In the genomic region with DNA sequence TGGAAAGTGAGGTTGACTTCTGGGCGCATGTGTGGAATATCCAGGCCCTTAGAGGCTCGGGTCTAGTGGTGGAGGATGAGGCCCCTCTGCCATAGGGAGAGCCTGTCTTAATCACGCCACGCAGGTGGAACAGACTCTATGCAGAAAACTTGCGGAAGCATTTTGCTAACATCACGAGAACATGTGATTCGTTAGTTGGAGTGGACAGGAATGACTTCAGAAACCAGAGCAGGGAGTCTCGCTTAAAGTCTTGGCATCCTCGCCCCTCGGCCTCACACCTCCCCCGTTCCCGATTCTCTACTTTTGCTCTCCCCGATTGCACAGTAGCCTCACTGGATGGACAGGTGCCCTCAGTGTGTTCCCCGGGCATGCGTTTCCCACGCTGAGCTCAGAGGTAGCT, we compare ENCODE assay signal across 29 cellular contexts.
"Had no signal": no experiment of that assay in that cellular context is flagged by ENCODE, and none has a peak within 500 bp of the region (broad histone marks: within the 10 kb centered on the region; RNA-seq: fewer than 3 reads in every experiment).

No MANE protein-coding gene starts in this region.

- H3K4me1 ChIP-seq: ascending aorta, breast epithelium had no signal

- H3K27ac ChIP-seq: ascending aorta, breast epithelium, cardiac muscle cell, coronary artery, dorsolateral prefrontal cortex had no signal

- H3K9me3 Mint-ChIP-seq: activated CD4-positive, alpha-beta memory T cell treated with anti-CD3 and anti-CD28 coated beads for 36 hours; activated CD4-positive, alpha-beta T cell treated with anti-CD3 and anti-CD28 coated beads, Interleukin-2, amount 10 ng/mL, durations not matched to agents 24 days and 14 days; activated naive CD4-positive, alpha-beta T cell treated with anti-CD3 and anti-CD28 coated beads for 36 hours; activated naive CD4-positive, alpha-beta T cell treated with anti-CD3 and anti-CD28 coated beads, Interleukin-2, amount 50 U/mL, for 24 hours; activated naive CD8-positive, alpha-beta T cell treated with anti-CD3 and anti-CD28 coated beads for 36 hours; activated T-helper 1 cell treated with anti-CD3 and anti-CD28 coated beads, Interleukin-12 subunit alpha, Interleukin-12 subunit beta, Interleukin-2, Interleukin-4 antibody, amounts not matched to agents 30 ng/mL and 10 ng/mL and 1 ng/mL, durations not matched to agents 14 hours and 24 hours and 36 hours; activated T-helper 2 cell treated with anti-CD3 and anti-CD28 coated beads, Interferon-gamma antibody, Interleukin-2, Interleukin-4, amounts not matched to agents 10 μg/mL and 5 μg/mL and 100 μg/mL, durations not matched to agents 14 hours and 24 hours and 36 hours; central memory CD8-positive, alpha-beta T cell; dendritic cell treated with granulocyte-macrophage colony-stimulating factor and Interleukin-4, amounts not matched to agents 40 ng/mL and 50 ng/mL, for 4 days; endodermal cell had no signal

- H3K4me3 Mint-ChIP-seq: activated CD4-positive, alpha-beta memory T cell treated with anti-CD3 and anti-CD28 coated beads for 36 hours; activated CD4-positive, alpha-beta T cell treated with anti-CD3 and anti-CD28 coated beads for 36 hours; activated CD4-positive, alpha-beta T cell treated with anti-CD3 and anti-CD28 coated beads, Interleukin-2, amount 10 ng/mL, durations not matched to agents 24 days and 14 days; activated CD8-positive, alpha-beta memory T cell treated with anti-CD3 and anti-CD28 coated beads, Interleukin-2, amount 10 ng/mL, durations not matched to agents 7 days and 5 days; activated CD8-positive, alpha-beta T cell treated with anti-CD3 and anti-CD28 coated beads, Interleukin-2, amount 10 ng/mL, durations not matched to agents 7 days and 5 days; activated naive CD4-positive, alpha-beta T cell treated with anti-CD3 and anti-CD28 coated beads for 36 hours; activated naive CD4-positive, alpha-beta T cell treated with anti-CD3 and anti-CD28 coated beads, Interleukin-2, amount 50 U/mL, for 24 hours; activated naive CD8-positive, alpha-beta T cell treated with anti-CD3 and anti-CD28 coated beads for 36 hours; activated T-helper 1 cell treated with anti-CD3 and anti-CD28 coated beads, Interleukin-12 subunit alpha, Interleukin-12 subunit beta, Interleukin-2, Interleukin-4 antibody, amounts not matched to agents 30 ng/mL and 10 ng/mL and 1 ng/mL, durations not matched to agents 14 hours and 24 hours and 36 hours; central memory CD8-positive, alpha-beta T cell; dendritic cell treated with granulocyte-macrophage colony-stimulating factor and Interleukin-4, amounts not matched to agents 40 ng/mL and 50 ng/mL, for 4 days; endodermal cell had no signal

- H3K36me3 Mint-ChIP-seq: activated CD4-positive, alpha-beta memory T cell treated with anti-CD3 and anti-CD28 coated beads for 36 hours; activated CD8-positive, alpha-beta memory T cell treated with anti-CD3 and anti-CD28 coated beads, Interleukin-2, amount 10 ng/mL, durations not matched to agents 7 days and 5 days; activated naive CD4-positive, alpha-beta T cell treated with anti-CD3 and anti-CD28 coated beads, Interleukin-2, amount 50 U/mL, for 24 hours; activated naive CD8-positive, alpha-beta T cell treated with anti-CD3 and anti-CD28 coated beads for 36 hours had no signal

- H3K9me3 ChIP-seq: ascending aorta, breast epithelium had no signal

- H3K27me3 ChIP-seq: ascending aorta, breast epithelium, cardiac muscle cell, dorsolateral prefrontal cortex had no signal

- ATAC-seq: activated CD4-positive, alpha-beta T cell treated with anti-CD3 and anti-CD28 coated beads for 36 hours; activated CD8-positive, alpha-beta memory T cell treated with anti-CD3 and anti-CD28 coated beads, Interleukin-2, amount 10 ng/mL, durations not matched to agents 7 days and 5 days; activated CD8-positive, alpha-beta T cell treated with anti-CD3 and anti-CD28 coated beads, Interleukin-2, amount 10 ng/mL, durations not matched to agents 7 days and 5 days; esophagus mucosa had no signal

- DNase-seq: activated CD4-positive, alpha-beta memory T cell treated with anti-CD3 and anti-CD28 coated beads for 36 hours; activated CD4-positive, alpha-beta T cell treated with anti-CD3 and anti-CD28 coated beads for 36 hours; activated CD4-positive, alpha-beta T cell treated with anti-CD3 and anti-CD28 coated beads, Interleukin-2, amount 10 ng/mL, durations not matched to agents 24 days and 14 days; activated CD4-positive, CD25-positive, alpha-beta regulatory T cell; activated CD4-positive, CD25-positive, alpha-beta regulatory T cell treated with anti-CD3 and anti-CD28 coated beads, Interleukin-2, amount 50 U/mL, for 72 hours; activated CD8-positive, alpha-beta memory T cell treated with anti-CD3 and anti-CD28 coated beads, Interleukin-2, amount 10 ng/mL, durations not matched to agents 7 days and 5 days; activated CD8-positive, alpha-beta memory T cell treated with anti-CD3 and anti-CD28 coated beads, Interleukin-2, amount 50 U/mL, for 4 hours; activated CD8-positive, alpha-beta T cell treated with anti-CD3 and anti-CD28 coated beads, Interleukin-2, amount 10 ng/mL, durations not matched to agents 7 days and 5 days; activated gamma-delta T cell treated with Interleukin-2 at 50 U/mL for 16 hours; activated naive CD4-positive, alpha-beta T cell treated with anti-CD3 and anti-CD28 coated beads for 36 hours; activated naive CD8-positive, alpha-beta T cell treated with anti-CD3 and anti-CD28 coated beads for 36 hours; activated T-cell treated with anti-CD3 and anti-CD28 coated beads, Interleukin-2, amount 50 U/mL, for 1 hour; activated T-cell treated with anti-CD3 and anti-CD28 coated beads, Interleukin-2, amount 50 U/mL, for 48 hours; dorsolateral prefrontal cortex; effector memory CD4-positive, alpha-beta T cell; foreskin fibroblast; T-helper 2 cell had no signal

- H3K27ac Mint-ChIP-seq: activated CD4-positive, alpha-beta memory T cell treated with anti-CD3 and anti-CD28 coated beads for 36 hours; activated CD4-positive, alpha-beta T cell treated with anti-CD3 and anti-CD28 coated beads for 36 hours; activated CD4-positive, alpha-beta T cell treated with anti-CD3 and anti-CD28 coated beads, Interleukin-2, amount 10 ng/mL, durations not matched to agents 24 days and 14 days; activated CD8-positive, alpha-beta memory T cell treated with anti-CD3 and anti-CD28 coated beads, Interleukin-2, amount 10 ng/mL, durations not matched to agents 7 days and 5 days; activated CD8-positive, alpha-beta T cell treated with anti-CD3 and anti-CD28 coated beads, Interleukin-2, amount 10 ng/mL, durations not matched to agents 7 days and 5 days; activated naive CD4-positive, alpha-beta T cell treated with anti-CD3 and anti-CD28 coated beads for 36 hours; activated naive CD4-positive, alpha-beta T cell treated with anti-CD3 and anti-CD28 coated beads, Interleukin-2, amount 50 U/mL, for 24 hours; activated naive CD8-positive, alpha-beta T cell treated with anti-CD3 and anti-CD28 coated beads for 36 hours; activated T-helper 1 cell treated with anti-CD3 and anti-CD28 coated beads, Interleukin-12 subunit alpha, Interleukin-12 subunit beta, Interleukin-2, Interleukin-4 antibody, amounts not matched to agents 30 ng/mL and 10 ng/mL and 1 ng/mL, durations not matched to agents 14 hours and 24 hours and 36 hours; activated T-helper 2 cell treated with anti-CD3 and anti-CD28 coated beads, Interferon-gamma antibody, Interleukin-2, Interleukin-4, amounts not matched to agents 10 μg/mL and 5 μg/mL and 100 μg/mL, durations not matched to agents 14 hours and 24 hours and 36 hours; brain; dendritic cell treated with granulocyte-macrophage colony-stimulating factor and Interleukin-4, amounts not matched to agents 40 ng/mL and 50 ng/mL, for 4 days; endodermal cell had no signal

- H3K4me3 ChIP-seq: ascending aorta, breast epithelium, cardiac muscle cell, coronary artery, dorsolateral prefrontal cortex had no signal

- H3K4me1 Mint-ChIP-seq: activated CD4-positive, alpha-beta T cell treated with anti-CD3 and anti-CD28 coated beads for 36 hours; activated CD4-positive, alpha-beta T cell treated with anti-CD3 and anti-CD28 coated beads, Interleukin-2, amount 10 ng/mL, durations not matched to agents 24 days and 14 days; activated CD8-positive, alpha-beta memory T cell treated with anti-CD3 and anti-CD28 coated beads, Interleukin-2, amount 10 ng/mL, durations not matched to agents 7 days and 5 days; activated naive CD4-positive, alpha-beta T cell treated with anti-CD3 and anti-CD28 coated beads, Interleukin-2, amount 50 U/mL, for 24 hours; activated naive CD8-positive, alpha-beta T cell treated with anti-CD3 and anti-CD28 coated beads for 36 hours had no signal

- H3K27me3 Mint-ChIP-seq: activated CD4-positive, alpha-beta T cell treated with anti-CD3 and anti-CD28 coated beads, Interleukin-2, amount 10 ng/mL, durations not matched to agents 24 days and 14 days; activated CD8-positive, alpha-beta memory T cell treated with anti-CD3 and anti-CD28 coated beads, Interleukin-2, amount 10 ng/mL, durations not matched to agents 7 days and 5 days; central memory CD8-positive, alpha-beta T cell had no signal

- H3K36me3 ChIP-seq: ascending aorta, breast epithelium, cardiac muscle cell had no signal
